Comparison of ENCODE assay signal across 1 cellular context in the genomic region with DNA sequence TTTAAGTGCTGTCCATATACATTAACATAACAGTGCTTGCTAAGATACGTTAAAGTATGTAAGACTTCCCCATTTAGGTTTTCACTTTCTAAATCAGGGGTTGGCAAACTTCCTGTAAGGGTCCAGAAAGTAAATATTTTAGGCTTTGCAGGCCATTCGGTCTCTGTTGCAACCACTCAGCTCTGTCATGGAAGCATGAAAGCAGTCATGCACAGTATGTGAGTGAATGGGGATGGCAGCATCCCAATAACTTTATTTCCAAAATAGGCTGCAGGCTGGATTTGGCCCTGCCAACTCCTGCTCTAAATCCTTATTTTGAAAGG.
TF ChIP-seq lines count a peak whose summit lies in the region.

No MANE protein-coding gene starts in this region.

TF ChIP-seq in GM23338, 12 proteins besides CTCF, POLR2A, EP300 and RAD21 (continued from another document):
- TF ChIP-seq, protein P1, sequence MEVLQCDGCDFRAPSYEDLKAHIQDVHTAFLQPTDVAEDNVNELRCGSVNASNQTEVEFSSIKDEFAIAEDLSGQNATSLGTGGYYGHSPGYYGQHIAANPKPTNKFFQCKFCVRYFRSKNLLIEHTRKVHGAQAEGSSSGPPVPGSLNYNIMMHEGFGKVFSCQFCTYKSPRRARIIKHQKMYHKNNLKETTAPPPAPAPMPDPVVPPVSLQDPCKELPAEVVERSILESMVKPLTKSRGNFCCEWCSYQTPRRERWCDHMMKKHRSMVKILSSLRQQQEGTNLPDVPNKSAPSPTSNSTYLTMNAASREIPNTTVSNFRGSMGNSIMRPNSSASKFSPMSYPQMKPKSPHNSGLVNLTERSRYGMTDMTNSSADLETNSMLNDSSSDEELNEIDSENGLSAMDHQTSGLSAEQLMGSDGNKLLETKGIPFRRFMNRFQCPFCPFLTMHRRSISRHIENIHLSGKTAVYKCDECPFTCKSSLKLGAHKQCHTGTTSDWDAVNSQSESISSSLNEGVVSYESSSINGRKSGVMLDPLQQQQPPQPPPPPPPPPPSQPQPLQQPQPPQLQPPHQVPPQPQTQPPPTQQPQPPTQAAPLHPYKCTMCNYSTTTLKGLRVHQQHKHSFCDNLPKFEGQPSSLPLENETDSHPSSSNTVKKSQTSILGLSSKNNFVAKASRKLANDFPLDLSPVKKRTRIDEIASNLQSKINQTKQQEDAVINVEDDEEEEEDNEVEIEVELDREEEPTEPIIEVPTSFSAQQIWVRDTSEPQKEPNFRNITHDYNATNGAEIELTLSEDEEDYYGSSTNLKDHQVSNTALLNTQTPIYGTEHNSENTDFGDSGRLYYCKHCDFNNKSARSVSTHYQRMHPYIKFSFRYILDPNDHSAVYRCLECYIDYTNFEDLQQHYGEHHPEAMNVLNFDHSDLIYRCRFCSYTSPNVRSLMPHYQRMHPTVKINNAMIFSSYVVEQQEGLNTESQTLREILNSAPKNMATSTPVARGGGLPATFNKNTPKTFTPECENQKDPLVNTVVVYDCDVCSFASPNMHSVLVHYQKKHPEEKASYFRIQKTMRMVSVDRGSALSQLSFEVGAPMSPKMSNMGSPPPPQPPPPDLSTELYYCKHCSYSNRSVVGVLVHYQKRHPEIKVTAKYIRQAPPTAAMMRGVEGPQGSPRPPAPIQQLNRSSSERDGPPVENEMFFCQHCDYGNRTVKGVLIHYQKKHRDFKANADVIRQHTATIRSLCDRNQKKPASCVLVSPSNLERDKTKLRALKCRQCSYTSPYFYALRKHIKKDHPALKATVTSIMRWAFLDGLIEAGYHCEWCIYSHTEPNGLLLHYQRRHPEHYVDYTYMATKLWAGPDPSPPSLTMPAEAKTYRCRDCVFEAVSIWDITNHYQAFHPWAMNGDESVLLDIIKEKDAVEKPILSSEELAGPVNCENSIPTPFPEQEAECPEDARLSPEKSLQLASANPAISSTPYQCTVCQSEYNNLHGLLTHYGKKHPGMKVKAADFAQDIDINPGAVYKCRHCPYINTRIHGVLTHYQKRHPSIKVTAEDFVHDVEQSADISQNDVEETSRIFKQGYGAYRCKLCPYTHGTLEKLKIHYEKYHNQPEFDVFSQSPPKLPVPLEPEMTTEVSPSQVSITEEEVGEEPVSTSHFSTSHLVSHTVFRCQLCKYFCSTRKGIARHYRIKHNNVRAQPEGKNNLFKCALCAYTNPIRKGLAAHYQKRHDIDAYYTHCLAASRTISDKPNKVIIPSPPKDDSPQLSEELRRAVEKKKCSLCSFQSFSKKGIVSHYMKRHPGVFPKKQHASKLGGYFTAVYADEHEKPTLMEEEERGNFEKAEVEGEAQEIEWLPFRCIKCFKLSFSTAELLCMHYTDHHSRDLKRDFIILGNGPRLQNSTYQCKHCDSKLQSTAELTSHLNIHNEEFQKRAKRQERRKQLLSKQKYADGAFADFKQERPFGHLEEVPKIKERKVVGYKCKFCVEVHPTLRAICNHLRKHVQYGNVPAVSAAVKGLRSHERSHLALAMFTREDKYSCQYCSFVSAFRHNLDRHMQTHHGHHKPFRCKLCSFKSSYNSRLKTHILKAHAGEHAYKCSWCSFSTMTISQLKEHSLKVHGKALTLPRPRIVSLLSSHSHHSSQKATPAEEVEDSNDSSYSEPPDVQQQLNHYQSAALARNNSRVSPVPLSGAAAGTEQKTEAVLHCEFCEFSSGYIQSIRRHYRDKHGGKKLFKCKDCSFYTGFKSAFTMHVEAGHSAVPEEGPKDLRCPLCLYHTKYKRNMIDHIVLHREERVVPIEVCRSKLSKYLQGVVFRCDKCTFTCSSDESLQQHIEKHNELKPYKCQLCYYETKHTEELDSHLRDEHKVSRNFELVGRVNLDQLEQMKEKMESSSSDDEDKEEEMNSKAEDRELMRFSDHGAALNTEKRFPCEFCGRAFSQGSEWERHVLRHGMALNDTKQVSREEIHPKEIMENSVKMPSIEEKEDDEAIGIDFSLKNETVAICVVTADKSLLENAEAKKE (CRISPR knock-in tag; IDR thresholded peaks at IDR 0.05) = no peak
- TF ChIP-seq, protein P2, sequence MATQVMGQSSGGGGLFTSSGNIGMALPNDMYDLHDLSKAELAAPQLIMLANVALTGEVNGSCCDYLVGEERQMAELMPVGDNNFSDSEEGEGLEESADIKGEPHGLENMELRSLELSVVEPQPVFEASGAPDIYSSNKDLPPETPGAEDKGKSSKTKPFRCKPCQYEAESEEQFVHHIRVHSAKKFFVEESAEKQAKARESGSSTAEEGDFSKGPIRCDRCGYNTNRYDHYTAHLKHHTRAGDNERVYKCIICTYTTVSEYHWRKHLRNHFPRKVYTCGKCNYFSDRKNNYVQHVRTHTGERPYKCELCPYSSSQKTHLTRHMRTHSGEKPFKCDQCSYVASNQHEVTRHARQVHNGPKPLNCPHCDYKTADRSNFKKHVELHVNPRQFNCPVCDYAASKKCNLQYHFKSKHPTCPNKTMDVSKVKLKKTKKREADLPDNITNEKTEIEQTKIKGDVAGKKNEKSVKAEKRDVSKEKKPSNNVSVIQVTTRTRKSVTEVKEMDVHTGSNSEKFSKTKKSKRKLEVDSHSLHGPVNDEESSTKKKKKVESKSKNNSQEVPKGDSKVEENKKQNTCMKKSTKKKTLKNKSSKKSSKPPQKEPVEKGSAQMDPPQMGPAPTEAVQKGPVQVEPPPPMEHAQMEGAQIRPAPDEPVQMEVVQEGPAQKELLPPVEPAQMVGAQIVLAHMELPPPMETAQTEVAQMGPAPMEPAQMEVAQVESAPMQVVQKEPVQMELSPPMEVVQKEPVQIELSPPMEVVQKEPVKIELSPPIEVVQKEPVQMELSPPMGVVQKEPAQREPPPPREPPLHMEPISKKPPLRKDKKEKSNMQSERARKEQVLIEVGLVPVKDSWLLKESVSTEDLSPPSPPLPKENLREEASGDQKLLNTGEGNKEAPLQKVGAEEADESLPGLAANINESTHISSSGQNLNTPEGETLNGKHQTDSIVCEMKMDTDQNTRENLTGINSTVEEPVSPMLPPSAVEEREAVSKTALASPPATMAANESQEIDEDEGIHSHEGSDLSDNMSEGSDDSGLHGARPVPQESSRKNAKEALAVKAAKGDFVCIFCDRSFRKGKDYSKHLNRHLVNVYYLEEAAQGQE (IDR thresholded peaks at IDR 0.05; ENCODE audit: unreplicated experiment) = no peak
- TF ChIP-seq, protein P3, sequence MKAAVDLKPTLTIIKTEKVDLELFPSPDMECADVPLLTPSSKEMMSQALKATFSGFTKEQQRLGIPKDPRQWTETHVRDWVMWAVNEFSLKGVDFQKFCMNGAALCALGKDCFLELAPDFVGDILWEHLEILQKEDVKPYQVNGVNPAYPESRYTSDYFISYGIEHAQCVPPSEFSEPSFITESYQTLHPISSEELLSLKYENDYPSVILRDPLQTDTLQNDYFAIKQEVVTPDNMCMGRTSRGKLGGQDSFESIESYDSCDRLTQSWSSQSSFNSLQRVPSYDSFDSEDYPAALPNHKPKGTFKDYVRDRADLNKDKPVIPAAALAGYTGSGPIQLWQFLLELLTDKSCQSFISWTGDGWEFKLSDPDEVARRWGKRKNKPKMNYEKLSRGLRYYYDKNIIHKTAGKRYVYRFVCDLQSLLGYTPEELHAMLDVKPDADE (IDR thresholded peaks at IDR 0.05) = no peak
- no peak for TF ChIP-seq JUNB (IDR thresholded peaks at IDR 0.05; ENCODE audit: unreplicated experiment)
- no peak for TF ChIP-seq POLR2AphosphoS5 (IDR thresholded peaks at IDR 0.05; ENCODE audit: low read depth)
- no peak for TF ChIP-seq STAT1 (IDR thresholded peaks at IDR 0.05; ENCODE audit: unreplicated experiment)
